ENCODE assay signal across 7 cellular contexts in genomic region chr22:29820941-29821789, GRCh38. TPM values are rescaled to one million over a fixed set of nuclear protein-coding genes. Genes with fewer than 3 reads are reported as not detected.
DNase-seq lines count a peak whose midpoint lies in the region; ATAC-seq and TF ChIP-seq lines count a peak whose summit lies in the region.

No MANE protein-coding gene starts in this region.

- peak; percentile 59 for ATAC-seq in HG02852 (IDR thresholded peaks at IDR 0.05; ENCODE audit: unreplicated experiment)
- ATAC-seq in left ventricle myocardium superior, result peak; percentile 93
- no peak for ATAC-seq in GM21786 (IDR thresholded peaks at IDR 0.05; ENCODE audit: unreplicated experiment)

- peak; percentile 19 for TF ChIP-seq CTCF in GM12873 (IDR thresholded peaks at IDR 0.05; ENCODE audit: insufficient read depth, low read depth, low read length, missing control alignments)

- DNase-seq in NCI-H345 treated with DMSO at 0.1 percent for 48 hours (lab: John Stamatoyannopoulos, UW; ENCODE audit: unreplicated experiment) (peak; percentile 48), left ventricle myocardium superior (peak; percentile 90)
- DNase-seq in activated T-cell treated with anti-CD3 and anti-CD28 coated beads, Interleukin-2, amount 50 U/mL, for 48 hours, result peak; percentile 38 to 50
- peak; percentile 1 for DNase-seq in stimulated activated CD8-positive, alpha-beta memory T cell treated with anti-CD3 and anti-CD28 coated beads, Interleukin-4, amount 100 ng/mL, for 24 hours (ENCODE audit: low read depth)

- intact Hi-C loops in left ventricle myocardium superior (cut with micrococcal nuclease), result no loop called here

RNA-seq across cellular contexts. Expression of gene ASCC2, which starts 16.9 kb away (rescaled TPM):
- total RNA-seq in left ventricle myocardium superior, result 31.5 TPM

RNA-seq across cellular contexts. Expression of gene UQCR10, which starts 54.0 kb away (rescaled TPM):
- total RNA-seq in left ventricle myocardium superior, result 402 TPM

RNA-seq across cellular contexts. Expression of gene ZMAT5, which starts 54.4 kb away (rescaled TPM):
- 21.6 TPM for total RNA-seq in left ventricle myocardium superior

Comparison
In these comparisons a context has a peak if more than half of its experiments do, and no peak if none do; other contexts are left out.
1. DNase-seq: peak in every context shown above with its lines; median percentile 90 in left ventricle myocardium superior; 48 in NCI-H345 treated with DMSO at 0.1 percent for 48 hours; 44 in activated T-cell treated with anti-CD3 and anti-CD28 coated beads, Interleukin-2, amount 50 U/mL, for 48 hours; 1 in stimulated activated CD8-positive, alpha-beta memory T cell treated with anti-CD3 and anti-CD28 coated beads, Interleukin-4, amount 100 ng/mL, for 24 hours.